ENCODE assay signal across 8 cellular contexts in the genomic region with DNA sequence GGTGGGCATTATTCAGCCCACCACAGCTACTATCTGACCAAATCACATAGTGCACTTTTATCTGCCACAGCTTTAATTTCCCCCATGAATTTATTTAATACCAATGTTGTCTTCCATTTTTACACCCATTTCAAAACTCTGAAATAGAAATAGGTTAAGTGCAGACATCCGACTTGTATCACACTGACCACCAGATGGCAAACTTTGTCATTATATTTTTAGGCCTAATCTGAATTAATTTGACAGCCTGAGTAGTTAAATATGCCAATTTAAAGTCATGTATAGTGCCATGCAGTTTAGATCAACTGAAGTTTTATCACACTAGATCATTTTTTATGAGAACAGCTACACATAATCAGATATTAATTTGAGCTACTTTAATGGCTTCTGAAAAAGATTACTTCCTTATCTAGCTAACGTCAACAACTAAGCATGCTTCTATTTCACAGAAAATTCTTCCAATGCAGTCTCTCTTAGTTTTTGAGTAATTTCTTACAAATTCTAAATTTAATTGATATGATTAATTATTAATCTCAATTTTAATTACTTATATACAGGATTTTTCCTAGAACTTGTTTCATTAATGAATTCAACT.
DNase-seq lines count a peak whose midpoint lies in the region; ATAC-seq and TF ChIP-seq lines count a peak whose summit lies in the region.

No MANE protein-coding gene starts in this region.

- POLR2A ChIA-PET in RWPE1 (lab: Yijun Ruan, JAX; ENCODE audit: low non-redundant PET), result no interaction called here

- intact Hi-C loops in posterior cingulate gyrus (cut with DNase I), result loop anchor here (2.0 to 10.0 kb wide), 2 partner anchors 582 to 678 kb away; no protein-coding TSS in a partner anchor

- TF ChIP-seq CTCF in RWPE1 (conservative IDR thresholded peaks at IDR 0.05; ENCODE audit: low read depth), result peak; percentile 28; the same call in 1 of the 2 replicates

- CTCF ChIA-PET in RWPE1 (lab: Yijun Ruan, JAX), result interaction anchor here (0.6 to 2.2 kb wide), 7 partner anchors 10 to 581 kb away, joined by 3 to 19 read pairs (median 3); no protein-coding TSS in a partner anchor

- DNase-seq in AG08395 (ENCODE audit: low spot score), result peak; percentile 12
- peak; percentile 23 for DNase-seq in H4 (ENCODE audit: low spot score)
- peak; percentile 7 for DNase-seq in RWPE1 (ENCODE audit: low spot score)
- DNase-seq in iPS DF 4.7 (ENCODE audit: extremely low read depth, low spot score), result peak; percentile 5
- DNase-seq in stimulated activated CD4-positive, alpha-beta T cell treated with anti-CD3 and anti-CD28 coated beads, Interleukin-2, amount 100 ng/mL, for 24 hours, result no peak
- DNase-seq in activated CD4-positive, CD25-positive, alpha-beta regulatory T cell treated with anti-CD3 and anti-CD28 coated beads, Interleukin-2, amount 50 U/mL, for 72 hours, result no peak
- no peak for DNase-seq in posterior cingulate gyrus

- no peak for TF ChIP-seq POLR2A in GM18505 (IDR thresholded peaks at IDR 0.05; ENCODE audit: borderline replicate concordance, extremely low read depth, insufficient read depth, insufficient read length)

- H3K27ac ChIP-seq in RWPE1, result no peak overlapping the region

- no peak for ATAC-seq in GM18505 (IDR thresholded peaks at IDR 0.05; ENCODE audit: unreplicated experiment)

Comparison
In these comparisons a context has a peak if more than half of its experiments do, and no peak if none do; other contexts are left out.
1. DNase-seq: peak in AG08395 (single experiment), H4 (single experiment), RWPE1 (single experiment) and iPS DF 4.7 (single experiment); none in stimulated activated CD4-positive, alpha-beta T cell treated with anti-CD3 and anti-CD28 coated beads, Interleukin-2, amount 100 ng/mL, for 24 hours (0 of 2), activated CD4-positive, CD25-positive, alpha-beta regulatory T cell treated with anti-CD3 and anti-CD28 coated beads, Interleukin-2, amount 50 U/mL, for 72 hours (single experiment) and posterior cingulate gyrus (0 of 10).